8 cellular contexts compared by ENCODE assay signal in the genomic region with DNA sequence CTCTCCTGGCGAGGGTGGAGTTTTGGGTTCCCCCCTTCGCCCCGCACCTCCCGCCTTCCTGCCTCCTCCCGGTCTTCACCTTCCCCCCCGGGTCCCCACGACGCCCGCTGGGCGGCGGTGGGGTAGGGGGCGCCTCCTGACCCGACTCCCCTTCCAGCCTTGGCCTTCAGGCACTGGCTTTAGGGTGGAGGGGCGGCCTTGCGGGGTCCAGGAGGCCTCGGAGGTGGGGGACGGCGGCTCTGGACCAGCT. TPM values are rescaled to one million over a fixed set of nuclear protein-coding genes. Genes with fewer than 3 reads are reported as not detected.
DNase-seq lines count a peak whose midpoint lies in the region; ATAC-seq, FAIRE-seq and TF ChIP-seq lines count a peak whose summit lies in the region.

No MANE protein-coding gene starts in this region.

- no peak for TF ChIP-seq RAD21 in GM12878 (IDR thresholded peaks at IDR 0.05; ENCODE audit: insufficient read depth, low read depth, low read length)

- POLR2A ChIA-PET in GM12878 (lab: Charles Lee), result interaction anchor here (1.1 to 3.9 kb wide), 6 partner anchors 13 to 66 kb away, joined by 3 to 17 read pairs (median 4); partner anchors contain the start of gene CCDC57

- RAD21 ChIA-PET in GM12878 (lab: Charles Lee; ENCODE audit: unreplicated experiment), result interaction anchor here (0.9 kb wide), 1 partner anchor 72 kb away, joined by 4 read pairs; no protein-coding TSS in a partner anchor

- SMC1A ChIA-PET in GM12878 (lab: Charles Lee; ENCODE audit: uncharacterized antibody, unreplicated experiment), result interaction anchor here (1.1 kb wide), 1 partner anchor 25 kb away, joined by 8 read pairs; no protein-coding TSS in a partner anchor

- DNase-seq in HCEC 1CT, result peak; percentile 39
- no peak for DNase-seq in GM12878 (ENCODE audit: low read depth, low spot score)
- no peak for DNase-seq in left colon
- DNase-seq in thyroid gland, result no peak
- no peak for DNase-seq in foreskin melanocyte
- no peak for DNase-seq in KG1 (lab: John Stamatoyannopoulos, UW)
- no peak for DNase-seq in NCI-H2081 (lab: John Stamatoyannopoulos, UW)
- DNase-seq in hippocampal formation (lab: John Stamatoyannopoulos, UW), result no peak

- intact Hi-C loops in GM12878 (cut with micrococcal nuclease; ENCODE audit: unreplicated experiment) (loop anchor here (5.0 kb wide), 1 partner anchor 181 kb away; no protein-coding TSS in a partner anchor), left colon (cut with DNase I, micrococcal nuclease) (loop anchor here (10.0 kb wide), 1 partner anchor 94 kb away; no protein-coding TSS in a partner anchor), thyroid gland (cut with DNase I) (no loop called here)

- H3K27ac ChIP-seq in GM12878 (ENCODE audit: control insufficient read depth, insufficient read depth) (peak overlapping the region; percentile 73), thyroid gland (peak overlapping the region; percentile 77 to 90 (median 82))

- H3K27me3 ChIP-seq in GM12878 (replicated peaks in 1 of 2; ENCODE audit: control insufficient read depth in 2 of 2, insufficient read depth in 2 of 2, low read length in 1 of 2) (no peaks in the 10 kb centered on the region), thyroid gland (no peaks in the 10 kb centered on the region)

- WGBS in GM12878 (ENCODE audit: insufficient coverage, insufficient replicate concordance, low lambda C conversion rate, missing lambda C conversion rate), result 0% methylated on average over 7 of the region's 18 CpGs
- 0 to 10% methylated on average over 1 to 4 of the region's 18 CpGs for WGBS in thyroid gland, 2 donors

- TF ChIP-seq EP300 in GM12878 (IDR thresholded peaks at IDR 0.05; ENCODE audit: borderline replicate concordance in 1 of 2, control insufficient read depth in 1 of 2, low read depth in 2 of 2, low read length in 2 of 2), result no peak

- H3K79me2 ChIP-seq in GM12878 (ENCODE audit: control insufficient read depth, insufficient read depth, low read length), result peaks cover 76% of the 10 kb centered on the region

- H3K4me3 ChIP-seq in GM12878 (peak overlapping the region; percentile 99), thyroid gland (replicated peaks in 1 of 3) (peak overlapping the region in 1 of 3 donors; percentile 81)

- FAIRE-seq in GM12878 (lab: Jason Lieb, UNC), result no peak

- no TSS peak for BruUV-seq in GM12878 (replicated peaks; lab: Mats Ljungman, UMichigan)

- no peaks in the 10 kb centered on the region for H4K20me1 ChIP-seq in GM12878 (ENCODE audit: control insufficient read depth, insufficient read depth)

- H3K9me3 ChIP-seq in GM12878 (replicated peaks; ENCODE audit: control insufficient read depth, insufficient read depth, low read length), result no peaks in the 10 kb centered on the region
- H3K9me3 ChIP-seq in thyroid gland, result no peaks in the 10 kb centered on the region

- no peak overlapping the region for H2AFZ ChIP-seq in GM12878 (ENCODE audit: control insufficient read depth, low read depth, low read length)

- ATAC-seq in GM12878 (peak; percentile 64), left colon (peak; percentile 2)

- TF ChIP-seq POLR2A in GM12878 (IDR thresholded peaks at IDR 0.05; ENCODE audit: low read depth, low read length) (no peak), thyroid gland (IDR thresholded peaks at IDR 0.05) (no peak)

- TF ChIP-seq CTCF in GM12878 (IDR thresholded peaks at IDR 0.05 in 2 of 3, conservative IDR thresholded peaks at IDR 0.05 in 1 of 3; ENCODE audit: control insufficient read depth in 2 of 3, extremely low read depth in 1 of 3, insufficient read depth in 1 of 3, low read depth in 3 of 3, low read length in 3 of 3), result no peak
- no peak for TF ChIP-seq CTCF in thyroid gland (IDR thresholded peaks at IDR 0.05)

- CTCF ChIA-PET in GM12878 (lab: Yijun Ruan, JAX), result interaction anchor here (2.0 kb wide), 1 partner anchor 25 kb away, joined by 8 read pairs; no protein-coding TSS in a partner anchor

- peak overlapping the region; percentile 85 for H3K9ac ChIP-seq in GM12878 (ENCODE audit: control insufficient read depth, insufficient read depth, low read length)

- H3K4me1 ChIP-seq in GM12878 (ENCODE audit: control insufficient read depth, insufficient read depth, low read length) (peaks cover 38% of the 10 kb centered on the region), thyroid gland (peaks cover 70 to 78% of the 10 kb centered on the region in 2 donors)

- in situ Hi-C loops in GM12878 (cut with MboI), result no loop called here

- H3K4me2 ChIP-seq in GM12878 (ENCODE audit: control insufficient read depth, insufficient read depth), result peak overlapping the region; percentile 79

- H3K36me3 ChIP-seq in GM12878 (ENCODE audit: control insufficient read depth in 2 of 2, insufficient read depth in 2 of 2, low read length in 1 of 2) (peaks cover 0 to 6% of the 10 kb centered on the region in 2 experiments; a peak in 3 of 4 replicates), thyroid gland (no peaks in the 10 kb centered on the region)

TF ChIP-seq in GM12878, 131 proteins besides CTCF, POLR2A, EP300 and RAD21:
- TF ChIP-seq MEF2B (IDR thresholded peaks at IDR 0.05; ENCODE audit: partially characterized antibody, poor library complexity, severe bottlenecking) (peak; percentile 9), YY1 (IDR thresholded peaks at IDR 0.05; ENCODE audit: low read depth, low read length) (no peak), MXI1 (IDR thresholded peaks at IDR 0.05; ENCODE audit: low read depth, low read length) (0 out of 2 replicates have a peak, but pooled peaks have one; percentile 8), POLR2AphosphoS2 (IDR thresholded peaks at IDR 0.05; ENCODE audit: low read depth, low read length) (0 out of 2 replicates have a peak, but pooled peaks have one; percentile 13)

RNA-seq across cellular contexts. Expression of gene SLC16A3, which starts 2.4 kb away (rescaled TPM):
- 264 and 312 TPM in 2 replicates for total RNA-seq in GM12878 (2013; cell fraction: nucleolus; rRNA removed)
- total RNA-seq in GM12878 (2014; rRNA removed) (33.4 and 37.8 TPM in 2 replicates), GM12878 (2014; rRNA removed; fragmentation: Illumina TruSeq; extraction: Trizol) (10.2 and 10.3 TPM in 2 replicates), GM12878 (2021) (46.5 and 49.5 TPM in 2 replicates), left colon (100 to 1,000 TPM; 112 to 168 TPM), thyroid gland (10 to 100 TPM; 42.1 to 75.5 (median 44.2) TPM)
- 24.0 TPM for polyA plus RNA-seq in GM12878 (2011; ENCODE audit: low read depth)
- polyA plus RNA-seq in GM12878 (2011; rRNA removed) (18.0 and 44.4 TPM in 2 replicates), GM12878 (2014; fragmentation: Illumina TruSeq; extraction: Trizol) (0.44 and 4.6 TPM in 2 replicates), GM12878 (2014; fragmentation: Nextera tagmentation; extraction: Ambion mirVana) (1 to 10 TPM in 1 of 2 experiments, under 1 TPM in 1; 0.10 to 1.2 TPM), GM12878 (2014; rRNA removed) (30.0 and 33.0 TPM in 2 replicates), GM12878 (2016; fragmentation: Nextera tagmentation; extraction: Ambion mirVana) (1 to 10 TPM; 4.3 to 5.7 TPM)
- 60.2 and 98.5 TPM in 2 replicates for polyA plus RNA-seq in GM12878 (2011; cell fraction: cytosol; rRNA removed)
- 75.2 and 100 TPM in 2 replicates for polyA plus RNA-seq in GM12878 (2011; cell fraction: nucleus; rRNA removed)
- 102 and 145 TPM in 2 replicates for polyA plus RNA-seq in GM12878 (2012)
- polyA minus RNA-seq in GM12878 (2011; rRNA and poly(A)+ RNA removed), result 47.3 and 89.5 TPM in 2 replicates
- polyA minus RNA-seq in GM12878 (2011; cell fraction: cytosol; rRNA and poly(A)+ RNA removed), result 32.2 and 37.6 TPM in 2 replicates
- 66.3 and 84.2 TPM in 2 replicates for polyA minus RNA-seq in GM12878 (2011; cell fraction: nucleus; rRNA and poly(A)+ RNA removed)

RNA-seq across cellular contexts. Expression of gene CCDC57, which starts 18.6 kb away (rescaled TPM):
- 92.3 and 116 TPM in 2 replicates for total RNA-seq in GM12878 (2013; cell fraction: nucleolus; rRNA removed)
- 43.0 and 49.0 TPM in 2 replicates for total RNA-seq in GM12878 (2014; rRNA removed)
- 36.9 and 42.5 TPM in 2 replicates for total RNA-seq in GM12878 (2014; rRNA removed; fragmentation: Illumina TruSeq; extraction: Trizol)
- total RNA-seq in GM12878 (2021), result 69.1 and 74.1 TPM in 2 replicates
- polyA plus RNA-seq in GM12878 (2011; ENCODE audit: low read depth), result 82.9 TPM
- 16.2 and 30.5 TPM in 2 replicates for polyA plus RNA-seq in GM12878 (2011; rRNA removed)
- 93.0 and 152 TPM in 2 replicates for polyA plus RNA-seq in GM12878 (2011; cell fraction: cytosol; rRNA removed)
- polyA plus RNA-seq in GM12878 (2011; cell fraction: nucleus; rRNA removed), result 97.1 and 115 TPM in 2 replicates
- 44.5 and 61.4 TPM in 2 replicates for polyA plus RNA-seq in GM12878 (2012)
- polyA plus RNA-seq in GM12878 (2014; fragmentation: Illumina TruSeq; extraction: Trizol), result 7.2 and 29.3 TPM in 2 replicates
- 10 to 100 TPM in 1 of 2 experiments, 1 to 10 TPM in 1; 5.4 to 18.0 TPM for polyA plus RNA-seq in GM12878 (2014; fragmentation: Nextera tagmentation; extraction: Ambion mirVana)
- polyA plus RNA-seq in GM12878 (2014; rRNA removed), result 123 and 135 TPM in 2 replicates
- 10 to 100 TPM; 77.2 to 80.3 TPM for polyA plus RNA-seq in GM12878 (2016; fragmentation: Nextera tagmentation; extraction: Ambion mirVana)
- 9.0 and 23.6 TPM in 2 replicates for polyA minus RNA-seq in GM12878 (2011; rRNA and poly(A)+ RNA removed)
- 7.8 and 11.4 TPM in 2 replicates for polyA minus RNA-seq in GM12878 (2011; cell fraction: cytosol; rRNA and poly(A)+ RNA removed)
- 13.3 and 20.4 TPM in 2 replicates for polyA minus RNA-seq in GM12878 (2011; cell fraction: nucleus; rRNA and poly(A)+ RNA removed)
- 10 to 100 TPM; 29.6 to 53.4 TPM for total RNA-seq in left colon
- total RNA-seq in thyroid gland, result 10 to 100 TPM; 27.1 to 79.9 (median 50.9) TPM

RNA-seq across cellular contexts. Expression of gene CSNK1D, which starts 42.3 kb away (rescaled TPM):
- 85.1 and 93.8 TPM in 2 replicates for total RNA-seq in GM12878 (2013; cell fraction: nucleolus; rRNA removed)
- total RNA-seq in GM12878 (2014; rRNA removed), result 17.3 and 25.0 TPM in 2 replicates
- 26.4 and 27.8 TPM in 2 replicates for total RNA-seq in GM12878 (2014; rRNA removed; fragmentation: Illumina TruSeq; extraction: Trizol)
- total RNA-seq in GM12878 (2021), result 85.5 and 94.2 TPM in 2 replicates
- 42.9 TPM for polyA plus RNA-seq in GM12878 (2011; ENCODE audit: low read depth)
- 40.7 and 54.4 TPM in 2 replicates for polyA plus RNA-seq in GM12878 (2011; rRNA removed)
- polyA plus RNA-seq in GM12878 (2011; cell fraction: cytosol; rRNA removed), result 58.6 and 69.9 TPM in 2 replicates
- 236 and 302 TPM in 2 replicates for polyA plus RNA-seq in GM12878 (2011; cell fraction: nucleus; rRNA removed)
- polyA plus RNA-seq in GM12878 (2012), result 62.0 and 78.9 TPM in 2 replicates
- polyA plus RNA-seq in GM12878 (2014; fragmentation: Illumina TruSeq; extraction: Trizol), result 72.5 and 105 TPM in 2 replicates
- polyA plus RNA-seq in GM12878 (2014; fragmentation: Nextera tagmentation; extraction: Ambion mirVana), result 10 to 100 TPM in 1 of 2 experiments, 1 to 10 TPM in 1; 5.7 to 13.0 TPM
- 74.9 and 90.3 TPM in 2 replicates for polyA plus RNA-seq in GM12878 (2014; rRNA removed)
- polyA plus RNA-seq in GM12878 (2016; fragmentation: Nextera tagmentation; extraction: Ambion mirVana), result 10 to 100 TPM; 61.8 to 63.4 TPM
- polyA minus RNA-seq in GM12878 (2011; rRNA and poly(A)+ RNA removed), result 53.9 and 56.8 TPM in 2 replicates
- polyA minus RNA-seq in GM12878 (2011; cell fraction: cytosol; rRNA and poly(A)+ RNA removed), result 25.1 and 26.0 TPM in 2 replicates
- polyA minus RNA-seq in GM12878 (2011; cell fraction: nucleus; rRNA and poly(A)+ RNA removed), result 38.6 and 73.4 TPM in 2 replicates
- 100 to 1,000 TPM; 165 to 166 TPM for total RNA-seq in left colon
- total RNA-seq in thyroid gland, result 10 to 100 TPM; 47.3 to 91.2 (median 88.7) TPM
